In genomic region chr1:89888480-89889335, GRCh38 we compare ENCODE assay signal across 1 cellular context.
TF ChIP-seq lines count a peak whose summit lies in the region.

No MANE protein-coding gene starts in this region.

TF ChIP-seq in K562, 482 proteins besides CTCF, POLR2A, EP300 and RAD21 (continued from another document):
- TF ChIP-seq EGR1 (conservative IDR thresholded peaks at IDR 0.05) (0 out of 2 replicates have a peak, but pooled peaks have one; percentile 18), CTBP1 (IDR thresholded peaks at IDR 0.05; ENCODE audit: borderline replicate concordance) (peak; percentile 77), NFIC (IDR thresholded peaks at IDR 0.05) (peak; percentile 31; the same call in 1 of the 2 replicates), CBFA2T3 (IDR thresholded peaks at IDR 0.05) (peak; percentile 71), AFF4 (CRISPR knock-in tag; IDR thresholded peaks at IDR 0.05) (0 out of 2 replicates have a peak, but pooled peaks have one; percentile 12), SMARCC2 (IDR thresholded peaks at IDR 0.05; ENCODE audit: low read depth) (peak; percentile 27; the same call in 1 of the 2 replicates), JUND (IDR thresholded peaks at IDR 0.05; ENCODE audit: borderline replicate concordance, low read depth, low read length) (no peak), JUND (tag; IDR thresholded peaks at IDR 0.05; ENCODE audit: borderline replicate concordance, low read depth, low read length) (0 out of 3 replicates have a peak, but pooled peaks have one; percentile 44), KDM1A (IDR thresholded peaks at IDR 0.05) (peak in 1 of 2 experiments; percentile 55; a peak in 1 of 4 replicates), HDAC1 (IDR thresholded peaks at IDR 0.05) (0 out of 4 replicates have a peak, but pooled peaks of 1 of the 2 experiments have one; percentile 44), CREM (IDR thresholded peaks at IDR 0.05; ENCODE audit: low read depth) (peak; percentile 27; the same call in 1 of the 2 replicates), TCF3 (CRISPR knock-in tag; IDR thresholded peaks at IDR 0.05) (peak; percentile 77), NCOA1 (IDR thresholded peaks at IDR 0.05; ENCODE audit: low read depth) (0 out of 2 replicates have a peak, but pooled peaks have one; percentile 19)
- TF ChIP-seq, protein P1, sequence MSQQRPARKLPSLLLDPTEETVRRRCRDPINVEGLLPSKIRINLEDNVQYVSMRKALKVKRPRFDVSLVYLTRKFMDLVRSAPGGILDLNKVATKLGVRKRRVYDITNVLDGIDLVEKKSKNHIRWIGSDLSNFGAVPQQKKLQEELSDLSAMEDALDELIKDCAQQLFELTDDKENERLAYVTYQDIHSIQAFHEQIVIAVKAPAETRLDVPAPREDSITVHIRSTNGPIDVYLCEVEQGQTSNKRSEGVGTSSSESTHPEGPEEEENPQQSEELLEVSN (IDR thresholded peaks at IDR 0.05; ENCODE audit: borderline replicate concordance in 1 of 2, extremely low read depth in 1 of 2, insufficient read depth in 1 of 2, insufficient read length in 1 of 2, low read depth in 1 of 2, low read length in 1 of 2, poor library complexity in 1 of 2, severe bottlenecking in 1 of 2): no peak
TF ChIP-seq in K562: peak in this region for 31.
